In genomic region chrX:74781507-74782034, GRCh38 we compare ENCODE assay signal across 19 cellular contexts.
DNase-seq lines count a peak whose midpoint lies in the region; ATAC-seq and TF ChIP-seq lines count a peak whose summit lies in the region.
"Had no signal": no experiment of that assay in that cellular context is flagged by ENCODE, and none has a peak within 500 bp of the region (broad histone marks: within the 10 kb centered on the region; RNA-seq: fewer than 3 reads in every experiment).

No MANE protein-coding gene starts in this region.

- DNase-seq in cerebellar nuclear complex (lab: John Stamatoyannopoulos, UW): no peak
- no peak for DNase-seq in SW 1271 (lab: John Stamatoyannopoulos, UW)
- DNase-seq in caudate nucleus (lab: John Stamatoyannopoulos, UW): no peak
- DNase-seq in endothelial cell (ENCODE audit: low spot score): no peak
- DNase-seq: activated CD4-positive, alpha-beta T cell treated with anti-CD3 and anti-CD28 coated beads, Interleukin-2, amount 10 ng/mL, durations not matched to agents 24 days and 14 days; activated T-cell treated with anti-CD3 and anti-CD28 coated beads for 4 hours; DMS153; foreskin keratinocyte; naive B cell; NCI-H1105 treated with DMSO at 0.1 percent for 48 hours; NCI-H226; SJCRH30; stimulated activated CD4-positive, alpha-beta T cell treated with anti-CD3 and anti-CD28 coated beads, Interleukin-12 subunit alpha, Interleukin-12 subunit beta, amount 100 ng/mL, for 4 hours had no signal

- H3K4me3 Mint-ChIP-seq in endothelial cell (ENCODE audit: unreplicated experiment): no peak overlapping the region
- H3K4me3 Mint-ChIP-seq: activated CD4-positive, alpha-beta T cell treated with anti-CD3 and anti-CD28 coated beads, Interleukin-2, amount 10 ng/mL, durations not matched to agents 24 days and 14 days; central memory CD8-positive, alpha-beta T cell; naive B cell had no signal

- peaks cover 10% of the 10 kb centered on the region for H3K4me1 Mint-ChIP-seq in endothelial cell (ENCODE audit: unreplicated experiment)
- H3K4me1 Mint-ChIP-seq: activated CD4-positive, alpha-beta T cell treated with anti-CD3 and anti-CD28 coated beads, Interleukin-2, amount 10 ng/mL, durations not matched to agents 24 days and 14 days; central memory CD8-positive, alpha-beta T cell; naive B cell had no signal

- H3K27ac Mint-ChIP-seq in endothelial cell (ENCODE audit: unreplicated experiment): no peak overlapping the region
- H3K27ac Mint-ChIP-seq: activated CD4-positive, alpha-beta T cell treated with anti-CD3 and anti-CD28 coated beads, Interleukin-2, amount 10 ng/mL, durations not matched to agents 24 days and 14 days; naive B cell had no signal

- no peak for TF ChIP-seq CTCF in endothelial cell (IDR thresholded peaks at IDR 0.05; ENCODE audit: unreplicated experiment)

- H3K9me3 Mint-ChIP-seq in endothelial cell (ENCODE audit: unreplicated experiment): no peaks in the 10 kb centered on the region
- H3K9me3 Mint-ChIP-seq: activated CD4-positive, alpha-beta T cell treated with anti-CD3 and anti-CD28 coated beads, Interleukin-2, amount 10 ng/mL, durations not matched to agents 24 days and 14 days; central memory CD8-positive, alpha-beta T cell had no signal

- ATAC-seq in GM18502 (IDR thresholded peaks at IDR 0.05; ENCODE audit: poor library complexity, unreplicated experiment) (peak; percentile 58), GM19372 (IDR thresholded peaks at IDR 0.05; ENCODE audit: low read depth, unreplicated experiment) (peak; percentile 65), HG02884 (IDR thresholded peaks at IDR 0.05; ENCODE audit: unreplicated experiment) (peak; percentile 59), HG03565 (IDR thresholded peaks at IDR 0.05; ENCODE audit: unreplicated experiment) (peak; percentile 70)
- ATAC-seq: foreskin keratinocyte, K562 had no signal

- no peaks in the 10 kb centered on the region for H3K36me3 Mint-ChIP-seq in endothelial cell (ENCODE audit: low read depth, unreplicated experiment)
- H3K36me3 Mint-ChIP-seq: naive B cell had no signal

- no peak overlapping the region for H3K27ac ChIP-seq in caudate nucleus (ENCODE audit: low read depth, low read length)
- H3K27ac ChIP-seq: foreskin keratinocyte, SJCRH30 had no signal

- peaks cover 2% of the 10 kb centered on the region for H3K27me3 Mint-ChIP-seq in endothelial cell (ENCODE audit: unreplicated experiment)
- H3K27me3 Mint-ChIP-seq: activated CD4-positive, alpha-beta T cell treated with anti-CD3 and anti-CD28 coated beads, Interleukin-2, amount 10 ng/mL, durations not matched to agents 24 days and 14 days; central memory CD8-positive, alpha-beta T cell; naive B cell had no signal
